24 cellular contexts compared by ENCODE assay signal in genomic region chr1:201080135-201080534, GRCh38. TPM values are rescaled to one million over a fixed set of nuclear protein-coding genes. Genes with fewer than 3 reads are reported as not detected.
"Had no signal": no experiment of that assay in that cellular context is flagged by ENCODE, and none has a peak within 500 bp of the region (broad histone marks: within the 10 kb centered on the region; RNA-seq: fewer than 3 reads in every experiment).

No MANE protein-coding gene starts in this region.

- H3K9me3 Mint-ChIP-seq: activated naive CD4-positive, alpha-beta T cell treated with anti-CD3 and anti-CD28 coated beads, Interleukin-2, amount 10 ng/mL, durations not matched to agents 7 days and 5 days; activated naive CD8-positive, alpha-beta T cell treated with anti-CD3 and anti-CD28 coated beads, Interleukin-2, amount 50 U/mL, for 24 hours; activated T-cell treated with anti-CD3 and anti-CD28 coated beads, Interleukin-2, amount 50 U/mL, for 4 hours; natural killer cell treated with Interleukin-12 subunit alpha and Interleukin-12 subunit beta and Interleukin-15 and Interleukin-18, amount 100 ng/mL, for 72 hours; stimulated activated memory B cell treated with anti-CD40 and anti-IgM and Interleukin-4, amounts not matched to agents 10 μg/mL and 1 μg/mL and 100 μg/mL, for 72 hours had no signal

- H3K4me3 Mint-ChIP-seq: activated naive CD4-positive, alpha-beta T cell treated with anti-CD3 and anti-CD28 coated beads, Interleukin-2, amount 10 ng/mL, durations not matched to agents 7 days and 5 days; activated naive CD8-positive, alpha-beta T cell treated with anti-CD3 and anti-CD28 coated beads, Interleukin-2, amount 50 U/mL, for 24 hours; activated T-cell treated with anti-CD3 and anti-CD28 coated beads, Interleukin-2, amount 50 U/mL, for 4 hours; brain; natural killer cell treated with Interleukin-12 subunit alpha and Interleukin-12 subunit beta and Interleukin-15 and Interleukin-18, amount 100 ng/mL, for 72 hours; stimulated activated memory B cell treated with anti-CD40 and anti-IgM and Interleukin-4, amounts not matched to agents 10 μg/mL and 1 μg/mL and 100 μg/mL, for 72 hours had no signal

- H3K36me3 ChIP-seq: colonic mucosa, lower lobe of right lung, sigmoid colon, upper lobe of left lung had no signal

- H3K36me3 Mint-ChIP-seq: activated naive CD4-positive, alpha-beta T cell treated with anti-CD3 and anti-CD28 coated beads, Interleukin-2, amount 10 ng/mL, durations not matched to agents 7 days and 5 days; brain; natural killer cell treated with Interleukin-12 subunit alpha and Interleukin-12 subunit beta and Interleukin-15 and Interleukin-18, amount 100 ng/mL, for 72 hours; stimulated activated memory B cell treated with anti-CD40 and anti-IgM and Interleukin-4, amounts not matched to agents 10 μg/mL and 1 μg/mL and 100 μg/mL, for 72 hours had no signal

- ATAC-seq: activated CD4-positive, CD25-positive, alpha-beta regulatory T cell treated with anti-CD3 and anti-CD28 coated beads, Interleukin-2, amount 50 U/mL, for 24 hours; activated naive CD8-positive, alpha-beta T cell treated with anti-CD3 and anti-CD28 coated beads, Interleukin-2, amount 50 U/mL, for 24 hours; activated T-cell treated with anti-CD3 and anti-CD28 coated beads, Interleukin-2, amount 50 U/mL, for 4 hours; foreskin keratinocyte; left colon; lower lobe of right lung; natural killer cell treated with Interleukin-12 subunit alpha and Interleukin-12 subunit beta and Interleukin-15 and Interleukin-18, amount 100 ng/mL, for 72 hours; stimulated activated memory B cell treated with anti-CD40 and anti-IgM and Interleukin-4, amounts not matched to agents 10 μg/mL and 1 μg/mL and 100 μg/mL, for 72 hours had no signal

- H3K27me3 Mint-ChIP-seq: activated naive CD8-positive, alpha-beta T cell treated with anti-CD3 and anti-CD28 coated beads, Interleukin-2, amount 50 U/mL, for 24 hours had no signal

- H3K4me1 Mint-ChIP-seq: activated naive CD4-positive, alpha-beta T cell treated with anti-CD3 and anti-CD28 coated beads, Interleukin-2, amount 10 ng/mL, durations not matched to agents 7 days and 5 days; activated naive CD8-positive, alpha-beta T cell treated with anti-CD3 and anti-CD28 coated beads, Interleukin-2, amount 50 U/mL, for 24 hours; stimulated activated memory B cell treated with anti-CD40 and anti-IgM and Interleukin-4, amounts not matched to agents 10 μg/mL and 1 μg/mL and 100 μg/mL, for 72 hours had no signal

- H3K27ac ChIP-seq: colonic mucosa, foreskin keratinocyte, lower lobe of right lung, sigmoid colon, testis, upper lobe of left lung had no signal

- DNase-seq: activated CD4-positive, alpha-beta T cell treated with anti-CD3 and anti-CD28 coated beads, Interleukin-2, amount 50 U/mL, for 1 hour; activated CD8-positive, alpha-beta memory T cell treated with anti-CD3 and anti-CD28 coated beads, Interleukin-2, amount 50 U/mL, for 4 hours; activated effector memory CD4-positive, alpha-beta T cell treated with Interleukin-2 at 50 U/mL for 16 hours; activated naive CD4-positive, alpha-beta T cell treated with anti-CD3 and anti-CD28 coated beads, Interleukin-2, amount 10 ng/mL, durations not matched to agents 7 days and 5 days; activated naive CD8-positive, alpha-beta T cell treated with anti-CD3 and anti-CD28 coated beads, Interleukin-2, amount 50 U/mL, for 24 hours; activated T-cell treated with anti-CD3 and anti-CD28 coated beads, Interleukin-2, amount 50 U/mL, for 4 hours; anterior cingulate cortex; central memory CD4-positive, alpha-beta T cell; colonic mucosa; foreskin keratinocyte; hippocampal formation; islet precursor cell; left colon; lower lobe of right lung; sigmoid colon; stimulated activated CD4-positive, alpha-beta T cell treated with anti-CD3 and anti-CD28 coated beads, Interleukin-4, amount 100 ng/mL, for 4 hours; testis; upper lobe of left lung had no signal

- H3K27ac Mint-ChIP-seq: activated naive CD4-positive, alpha-beta T cell treated with anti-CD3 and anti-CD28 coated beads, Interleukin-2, amount 10 ng/mL, durations not matched to agents 7 days and 5 days; activated naive CD8-positive, alpha-beta T cell treated with anti-CD3 and anti-CD28 coated beads, Interleukin-2, amount 50 U/mL, for 24 hours; brain; natural killer cell treated with Interleukin-12 subunit alpha and Interleukin-12 subunit beta and Interleukin-15 and Interleukin-18, amount 100 ng/mL, for 72 hours; stimulated activated memory B cell treated with anti-CD40 and anti-IgM and Interleukin-4, amounts not matched to agents 10 μg/mL and 1 μg/mL and 100 μg/mL, for 72 hours had no signal

- H3K9me3 ChIP-seq: colonic mucosa, lower lobe of right lung, sigmoid colon, testis, upper lobe of left lung had no signal

- H3K4me3 ChIP-seq: colonic mucosa, lower lobe of right lung, sigmoid colon, testis, upper lobe of left lung had no signal

- H3K27me3 ChIP-seq: colonic mucosa, sigmoid colon, testis, upper lobe of left lung had no signal

- H3K4me1 ChIP-seq: colonic mucosa, foreskin keratinocyte, lower lobe of right lung, sigmoid colon, testis, upper lobe of left lung had no signal

RNA-seq across cellular contexts. Expression of gene CACNA1S, which starts 32.1 kb away (rescaled TPM):
- total RNA-seq: activated T-cell treated with anti-CD3 and anti-CD28 coated beads, Interleukin-2, amount 50 U/mL, for 4 hours; colonic mucosa; epithelial cell of proximal tubule; fibroblast of lung; foreskin keratinocyte; left colon; natural killer cell treated with Interleukin-12 subunit alpha and Interleukin-12 subunit beta and Interleukin-15 and Interleukin-18, amount 100 ng/mL, for 72 hours; sigmoid colon had no signal
- polyA plus RNA-seq: fibroblast of lung, foreskin keratinocyte had no signal

RNA-seq across cellular contexts. Expression of gene ASCL5, which starts 46.8 kb away (rescaled TPM):
- total RNA-seq: activated T-cell treated with anti-CD3 and anti-CD28 coated beads, Interleukin-2, amount 50 U/mL, for 4 hours; colonic mucosa; epithelial cell of proximal tubule; fibroblast of lung; foreskin keratinocyte; left colon; lower lobe of right lung; natural killer cell treated with Interleukin-12 subunit alpha and Interleukin-12 subunit beta and Interleukin-15 and Interleukin-18, amount 100 ng/mL, for 72 hours; sigmoid colon; upper lobe of left lung had no signal
- polyA plus RNA-seq: fibroblast of lung, foreskin keratinocyte had no signal
